In the genomic region with DNA sequence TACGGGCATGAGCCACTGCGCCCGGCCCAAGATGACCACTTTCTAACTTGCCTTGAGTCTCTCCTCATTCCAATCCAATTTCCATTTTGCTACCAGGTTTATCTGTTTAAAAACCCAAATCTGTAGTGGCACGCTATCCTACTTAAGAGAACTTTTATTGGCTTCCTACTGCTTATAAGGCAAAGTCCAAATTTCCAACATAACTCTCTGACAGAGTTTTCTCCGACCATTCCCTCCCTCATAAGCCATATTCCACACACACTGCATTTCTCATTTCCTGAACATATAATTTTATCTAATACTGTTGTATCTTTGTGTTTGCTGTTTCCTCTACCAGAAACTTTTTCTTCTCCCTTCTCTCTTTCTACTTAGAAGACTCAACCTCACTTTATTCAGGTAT, we compare ENCODE assay signal across 12 cellular contexts.
"Had no signal": no experiment of that assay in that cellular context is flagged by ENCODE, and none has a peak within 500 bp of the region (broad histone marks: within the 10 kb centered on the region; RNA-seq: fewer than 3 reads in every experiment).

No MANE protein-coding gene starts in this region.

- H3K27me3 Mint-ChIP-seq: activated CD4-positive, alpha-beta T cell treated with anti-CD3 and anti-CD28 coated beads, Interleukin-2, amount 10 ng/mL, durations not matched to agents 24 days and 14 days; activated CD8-positive, alpha-beta memory T cell treated with anti-CD3 and anti-CD28 coated beads, Interleukin-2, amount 10 ng/mL, durations not matched to agents 7 days and 5 days had no signal

- H3K27me3 ChIP-seq: brain microvascular endothelial cell, cardiac muscle cell had no signal

- DNase-seq: activated CD4-positive, alpha-beta T cell treated with anti-CD3 and anti-CD28 coated beads for 1 hour; activated CD4-positive, alpha-beta T cell treated with anti-CD3 and anti-CD28 coated beads, Interleukin-2, amount 10 ng/mL, durations not matched to agents 24 days and 14 days; activated CD4-positive, alpha-beta T cell treated with anti-CD3 and anti-CD28 coated beads, Interleukin-2, amount 50 U/mL, for 48 hours; activated CD8-positive, alpha-beta memory T cell treated with anti-CD3 and anti-CD28 coated beads, Interleukin-2, amount 10 ng/mL, durations not matched to agents 7 days and 5 days; NCI-H1417 treated with DMSO at 0.1 percent for 48 hours; NK-92 treated with Interleukin-12 subunit alpha and Interleukin-12 subunit beta, amount 100 ng/mL, for 24 hours; RPMI8226 had no signal

- ATAC-seq: activated CD8-positive, alpha-beta memory T cell treated with anti-CD3 and anti-CD28 coated beads, Interleukin-2, amount 10 ng/mL, durations not matched to agents 7 days and 5 days; activated naive CD4-positive, alpha-beta T cell treated with anti-CD3 and anti-CD28 coated beads, Interleukin-2, amount 50 U/mL, for 72 hours had no signal

- H3K27ac Mint-ChIP-seq: activated CD4-positive, alpha-beta T cell treated with anti-CD3 and anti-CD28 coated beads, Interleukin-2, amount 10 ng/mL, durations not matched to agents 24 days and 14 days; activated CD8-positive, alpha-beta memory T cell treated with anti-CD3 and anti-CD28 coated beads, Interleukin-2, amount 10 ng/mL, durations not matched to agents 7 days and 5 days; WTC11 had no signal

- H3K4me3 ChIP-seq: cardiac muscle cell, SK-N-MC had no signal

- H3K4me1 Mint-ChIP-seq: WTC11 had no signal

- H3K4me3 Mint-ChIP-seq: activated CD4-positive, alpha-beta T cell treated with anti-CD3 and anti-CD28 coated beads, Interleukin-2, amount 10 ng/mL, durations not matched to agents 24 days and 14 days; activated CD8-positive, alpha-beta memory T cell treated with anti-CD3 and anti-CD28 coated beads, Interleukin-2, amount 10 ng/mL, durations not matched to agents 7 days and 5 days; WTC11 had no signal

- H3K9me3 Mint-ChIP-seq: activated naive CD4-positive, alpha-beta T cell treated with anti-CD3 and anti-CD28 coated beads, Interleukin-2, amount 50 U/mL, for 72 hours had no signal

- H3K27ac ChIP-seq: brain microvascular endothelial cell, cardiac muscle cell, SK-N-MC had no signal
